18 cellular contexts compared by ENCODE assay signal in genomic region chr15:77837649-77838025, GRCh38.
DNase-seq lines count a peak whose midpoint lies in the region; FAIRE-seq and TF ChIP-seq lines count a peak whose summit lies in the region.
"Had no signal": no experiment of that assay in that cellular context is flagged by ENCODE, and none has a peak within 500 bp of the region (broad histone marks: within the 10 kb centered on the region; RNA-seq: fewer than 3 reads in every experiment).

No MANE protein-coding gene starts in this region.

- no peak for TF ChIP-seq CTCF in CD14-positive monocyte (IDR thresholded peaks at IDR 0.05)
- no peak for TF ChIP-seq CTCF in kidney (IDR thresholded peaks at IDR 0.05; ENCODE audit: borderline replicate concordance, extremely low read depth, insufficient read depth)
- TF ChIP-seq CTCF in sigmoid colon (IDR thresholded peaks at IDR 0.05), result no peak

- FAIRE-seq in kidney (lab: Jason Lieb, UNC), result no peak
- FAIRE-seq: GM12878, GM18507 had no signal

- 92% methylated on average over 6 of the region's 6 CpGs for WGBS in sigmoid colon, 2 donors

- no peak overlapping the region for H3K4me3 ChIP-seq in kidney (ENCODE audit: low read length in 2 of 2)
- H3K4me3 ChIP-seq in sigmoid colon, result no peak overlapping the region
- H3K4me3 ChIP-seq: BLaER1 treated with 17β-estradiol and CSF1 and Interleukin-3, amounts not matched to agents 10 nM and 100 nM; GM12878; GM23338 had no signal

- H3K4me1 Mint-ChIP-seq in CD14-positive monocyte, result peaks cover 2% of the 10 kb centered on the region

- peak; percentile 25 for DNase-seq in activated effector memory CD4-positive, alpha-beta T cell treated with anti-CD3 and anti-CD28 coated beads, Interleukin-2, amount 50 U/mL, for 16 hours
- no peak for DNase-seq in activated effector memory CD4-positive, alpha-beta T cell treated with Interleukin-2 at 50 U/mL for 16 hours
- DNase-seq in CD14-positive monocyte (ENCODE audit: low spot score), result peak; percentile 14
- DNase-seq in kidney, result peak; percentile 28
- DNase-seq in sigmoid colon, result peak; percentile 35
- no peak for DNase-seq in NCI-H226
- DNase-seq in GM19240 (ENCODE audit: insufficient read length, low spot score), result no peak
- no peak for DNase-seq in MV-4-11 (lab: John Stamatoyannopoulos, UW)
- DNase-seq: 8988T; AML-193; Calu3; CD4-positive, alpha-beta T cell; DMS 273 treated with DMSO at 0.1 percent for 48 hours; H7 had no signal

- H3K9me3 ChIP-seq in kidney (ENCODE audit: control insufficient read depth in 1 of 2, low read length in 2 of 2) (no peaks in the 10 kb centered on the region), sigmoid colon (no peaks in the 10 kb centered on the region)
- H3K9me3 ChIP-seq: BLaER1 treated with 17β-estradiol and CSF1 and Interleukin-3, amounts not matched to agents 10 nM and 100 nM had no signal

- peaks cover 8 to 10% (median 9%) of the 10 kb centered on the region in 3 donors for H3K27me3 Mint-ChIP-seq in CD14-positive monocyte (ENCODE audit: low read depth in 3 of 3)

- no peak overlapping the region for H3K9ac ChIP-seq in kidney (ENCODE audit: low read length in 2 of 2)
- H3K9ac ChIP-seq: BLaER1 treated with 17β-estradiol and CSF1 and Interleukin-3, amounts not matched to agents 10 nM and 100 nM had no signal

- intact Hi-C loops in CD14-positive monocyte (cut with micrococcal nuclease) (no loop called here), kidney (cut with DNase I) (no loop called here), sigmoid colon (cut with DNase I) (no loop called here)

- TF ChIP-seq EP300 in sigmoid colon (IDR thresholded peaks at IDR 0.05), result no peak

- peaks cover 0 to 14% (median 0%) of the 10 kb centered on the region in 3 donors for H3K27me3 ChIP-seq in sigmoid colon
- H3K27me3 ChIP-seq: BLaER1 treated with 17β-estradiol and CSF1 and Interleukin-3, amounts not matched to agents 10 nM and 100 nM had no signal

- peaks cover 0 to 10% (median 2%) of the 10 kb centered on the region in 7 donors for H3K9me3 Mint-ChIP-seq in CD14-positive monocyte
- H3K9me3 Mint-ChIP-seq: CD4-positive, alpha-beta T cell; GM23338 had no signal

- no peaks in the 10 kb centered on the region for H3K36me3 Mint-ChIP-seq in CD14-positive monocyte

- H3K27ac Mint-ChIP-seq in CD14-positive monocyte, result no peak overlapping the region
- H3K27ac Mint-ChIP-seq: CD4-positive, alpha-beta T cell; GM23338 had no signal

- H3K36me3 ChIP-seq in kidney (ENCODE audit: control insufficient read depth in 1 of 2, insufficient read depth in 2 of 2, low read length in 2 of 2) (no peaks in the 10 kb centered on the region), sigmoid colon (no peaks in the 10 kb centered on the region)
- H3K36me3 ChIP-seq: BLaER1 treated with 17β-estradiol and CSF1 and Interleukin-3, amounts not matched to agents 10 nM and 100 nM had no signal

- TF ChIP-seq POLR2A in sigmoid colon (IDR thresholded peaks at IDR 0.05), result no peak

- H3K4me3 Mint-ChIP-seq in CD14-positive monocyte, result no peak overlapping the region
- H3K4me3 Mint-ChIP-seq: CD4-positive, alpha-beta T cell; GM23338 had no signal

- H3K4me1 ChIP-seq in kidney (ENCODE audit: control insufficient read depth in 1 of 2, insufficient read depth in 1 of 2, low read depth in 1 of 2, low read length in 2 of 2), result no peaks in the 10 kb centered on the region
- no peaks in the 10 kb centered on the region for H3K4me1 ChIP-seq in sigmoid colon

- H3K27ac ChIP-seq in kidney (ENCODE audit: low read depth in 2 of 2, low read length in 2 of 2), result no peak overlapping the region
- H3K27ac ChIP-seq in sigmoid colon, result no peak overlapping the region
- H3K27ac ChIP-seq: BLaER1 treated with 17β-estradiol and CSF1 and Interleukin-3, amounts not matched to agents 10 nM and 100 nM had no signal

Comparison
In these comparisons a context has a peak if more than half of its experiments do, and no peak if none do; other contexts are left out.
1. DNase-seq: peak in activated effector memory CD4-positive, alpha-beta T cell treated with anti-CD3 and anti-CD28 coated beads, Interleukin-2, amount 50 U/mL, for 16 hours (single experiment), CD14-positive monocyte (single experiment), kidney (single experiment) and sigmoid colon (single experiment); none in activated effector memory CD4-positive, alpha-beta T cell treated with Interleukin-2 at 50 U/mL for 16 hours (single experiment), NCI-H226 (single experiment), GM19240 (single experiment) and MV-4-11 (single experiment).